8 cellular contexts compared by ENCODE assay signal in genomic region chr19:49593233-49594113, GRCh38. TPM values are rescaled to one million over a fixed set of nuclear protein-coding genes. Genes with fewer than 3 reads are reported as not detected.
DNase-seq lines count a peak whose midpoint lies in the region; ATAC-seq and FAIRE-seq lines count a peak whose summit lies in the region.

No MANE protein-coding gene starts in this region.

- peak; percentile 100 for DNase-seq in AG08395 (ENCODE audit: low spot score)
- peak in 73 of 76 experiments; percentile 68 to 98 (median 94) for DNase-seq in HUDEP-2 (lab: John Stamatoyannopoulos, UW; ENCODE audit: unreplicated experiment in 76 of 76)
- peak; percentile 67 for DNase-seq in RCC 7860 (ENCODE audit: low spot score)
- DNase-seq in activated T-helper 1 cell treated with anti-CD3 and anti-CD28 coated beads, Interleukin-2, amount 50 U/mL, for 16 hours (ENCODE audit: low read depth in 1 of 2, low spot score in 1 of 2), result peak; percentile 75 to 87
- peak; percentile 91 for DNase-seq in fibroblast of gingiva (ENCODE audit: low read depth)
- peak; percentile 85 for DNase-seq in naive B cell
- peak; percentile 88 to 89 for DNase-seq in stimulated activated CD8-positive, alpha-beta memory T cell treated with anti-CD3 and anti-CD28 coated beads, Interleukin-7, amount 100 ng/mL, for 4 hours (ENCODE audit: low read depth in 2 of 2)

- ATAC-seq in GM19035 (IDR thresholded peaks at IDR 0.05; ENCODE audit: unreplicated experiment), result peak; percentile 46
- peak; percentile 43 to 49 for ATAC-seq in naive B cell (ENCODE audit: low read depth in 2 of 2)

- H3K4me3 Mint-ChIP-seq in naive B cell, result peak overlapping the region; percentile 80 to 98 (median 91)

- no peak for FAIRE-seq in RCC 7860 (lab: Jason Lieb, UNC)

- no peaks in the 10 kb centered on the region for H3K9me3 Mint-ChIP-seq in naive B cell

- no peaks in the 10 kb centered on the region for H3K27me3 Mint-ChIP-seq in naive B cell

- H3K36me3 Mint-ChIP-seq in naive B cell, result peaks cover 0 to 15% of the 10 kb centered on the region in 2 donors

- peaks cover 26 to 39% (median 38%) of the 10 kb centered on the region in 3 donors for H3K4me1 Mint-ChIP-seq in naive B cell

- peak overlapping the region; percentile 84 to 96 (median 85) for H3K27ac Mint-ChIP-seq in naive B cell

RNA-seq across cellular contexts. Expression of gene PRR12, which starts 2.5 kb away (rescaled TPM):
- under 1 TPM; 0.09 to 0.77 (median 0.29) TPM for polyA plus RNA-seq in naive B cell (ENCODE audit: low read depth in 6 of 6)

RNA-seq across cellular contexts. Expression of gene PRRG2, which starts 12.4 kb away (rescaled TPM):
- under 1 TPM in 5 of 6 donors, not detected in 1; 0.20 to 0.79 (median 0.62) TPM for polyA plus RNA-seq in naive B cell (ENCODE audit: low read depth in 6 of 6)

RNA-seq across cellular contexts. Expression of gene NOSIP, which starts 13.1 kb away (rescaled TPM):
- 100 to 1,000 TPM in 5 of 6 donors, 10 to 100 TPM in 1; 89.5 to 136 (median 113) TPM for polyA plus RNA-seq in naive B cell (ENCODE audit: low read depth in 6 of 6)

RNA-seq across cellular contexts. Expression of gene RRAS, which starts 46.5 kb away (rescaled TPM):
- 10 to 100 TPM; 16.6 to 24.9 (median 19.9) TPM for polyA plus RNA-seq in naive B cell (ENCODE audit: low read depth in 6 of 6)

RNA-seq across cellular contexts. Expression of gene SCAF1, which starts 48.5 kb away (rescaled TPM):
- 1 to 10 TPM in 3 of 6 donors, under 1 TPM in 2, not detected in 1; 0.84 to 2.9 (median 1.1) TPM for polyA plus RNA-seq in naive B cell (ENCODE audit: low read depth in 6 of 6)

Comparison
In these comparisons a context has a peak if more than half of its experiments do, and no peak if none do; other contexts are left out.
1. Peak in every context shown above with its lines: DNase-seq and ATAC-seq.